ENCODE assay signal across 8 cellular contexts in genomic region chr2:60735496-60736250, GRCh38. TPM values are rescaled to one million over a fixed set of nuclear protein-coding genes. Genes with fewer than 3 reads are reported as not detected.
A peak's percentile ranks its signal among the peaks of the same experiment; 100 is the strongest.
DNase-seq lines count a peak whose midpoint lies in the region; ATAC-seq, FAIRE-seq and TF ChIP-seq lines count a peak whose summit lies in the region.

No MANE protein-coding gene starts in this region.

- POLR2A ChIA-PET in HEK293 (lab: Yijun Ruan, JAX), result interaction anchor here (1.0 to 1.7 kb wide), 3 partner anchors 9 to 147 kb away, joined by 3 to 13 read pairs (median 6); partner anchors contain the start of genes PAPOLG and REL

- H3K27me3 Mint-ChIP-seq in T-helper 17 cell (peaks cover 51% of the 10 kb centered on the region), nephron (ENCODE audit: low read depth) (peaks cover 58% of the 10 kb centered on the region)
- H3K27me3 Mint-ChIP-seq in effector memory CD8-positive, alpha-beta T cell, result peaks cover 22 to 65% of the 10 kb centered on the region in 2 donors

- TF ChIP-seq CTCF in HEK293 (tag by site-specific recombination; IDR thresholded peaks at IDR 0.05), result no peak
- no peak for TF ChIP-seq CTCF in nephron (IDR thresholded peaks at IDR 0.05; ENCODE audit: unreplicated experiment in 3 of 3)

- no peak overlapping the region for H3K27ac ChIP-seq in HEK293 (ENCODE audit: extremely low read depth, low read depth, low read length)

- peak overlapping the region; percentile 91 for H3K4me3 Mint-ChIP-seq in T-helper 17 cell
- H3K4me3 Mint-ChIP-seq in effector memory CD8-positive, alpha-beta T cell, result peak overlapping the region; percentile 81 to 92
- peak overlapping the region; percentile 83 to 86 (median 84) for H3K4me3 Mint-ChIP-seq in nephron

- no peak for DNase-seq in T-helper 17 cell
- DNase-seq in effector memory CD8-positive, alpha-beta T cell, result peak; percentile 11 to 27 (median 24)
- DNase-seq in activated effector memory CD4-positive, alpha-beta T cell treated with Interleukin-2 at 50 U/mL for 16 hours, result no peak
- no peak for DNase-seq in NCI-H446 (lab: John Stamatoyannopoulos, UW)
- DNase-seq in GM12891 (ENCODE audit: insufficient read length, low spot score), result no peak
- DNase-seq in HTR-8/SVneo (ENCODE audit: insufficient read length, low spot score), result no peak

- H3K36me3 ChIP-seq in HEK293 (ENCODE audit: control insufficient read depth in 2 of 2, insufficient read depth in 1 of 2, low read length in 2 of 2), result no peaks in the 10 kb centered on the region

- CTCF ChIA-PET in HEK293 (lab: Yijun Ruan, JAX), result interaction anchor here (1.2 kb wide), 1 partner anchor 28 kb away, joined by 4 read pairs; no protein-coding TSS in a partner anchor

- TF ChIP-seq POLR2A in GM12891 (IDR thresholded peaks at IDR 0.05; ENCODE audit: low read depth, low read length), result no peak

- H3K9me3 ChIP-seq in HEK293 (ENCODE audit: control insufficient read depth, insufficient read depth, low read depth, low read length), result no peaks in the 10 kb centered on the region
- H3K9me3 ChIP-seq in T-helper 17 cell (ENCODE audit: control insufficient read depth, low read length, poor library complexity, severe bottlenecking), result no peaks in the 10 kb centered on the region

- no peak for FAIRE-seq in GM12891 (lab: Jason Lieb, UNC)
- no peak for FAIRE-seq in HTR-8/SVneo (lab: Jason Lieb, UNC)

- H3K36me3 Mint-ChIP-seq in T-helper 17 cell (ENCODE audit: low read depth) (peaks cover 3% of the 10 kb centered on the region), nephron (ENCODE audit: low read depth) (no peaks in the 10 kb centered on the region)
- no peaks in the 10 kb centered on the region for H3K36me3 Mint-ChIP-seq in effector memory CD8-positive, alpha-beta T cell (ENCODE audit: insufficient read depth)

- H3K9me3 Mint-ChIP-seq in effector memory CD8-positive, alpha-beta T cell, result no peaks in the 10 kb centered on the region
- peaks cover 6% of the 10 kb centered on the region for H3K9me3 Mint-ChIP-seq in nephron

- H3K27ac Mint-ChIP-seq in T-helper 17 cell (no peak overlapping the region), nephron (no peak overlapping the region)
- peak overlapping the region in 1 of 2 donors; percentile 58 for H3K27ac Mint-ChIP-seq in effector memory CD8-positive, alpha-beta T cell

- H3K4me3 ChIP-seq in HEK293 (ENCODE audit: low read depth, low read length), result peak overlapping the region; percentile 44

- peak; percentile 59 for ATAC-seq in T-helper 17 cell
- ATAC-seq in effector memory CD8-positive, alpha-beta T cell (replicated peaks), result peak; percentile 77

- H3K4me1 ChIP-seq in HEK293 (ENCODE audit: control insufficient read depth, insufficient read depth, low read length), result no peaks in the 10 kb centered on the region

- peaks cover 4% of the 10 kb centered on the region for H3K4me1 Mint-ChIP-seq in T-helper 17 cell
- peaks cover 6 to 8% of the 10 kb centered on the region in 2 donors for H3K4me1 Mint-ChIP-seq in effector memory CD8-positive, alpha-beta T cell (ENCODE audit: low read depth in 2 of 2)
- peaks cover 5% of the 10 kb centered on the region for H3K4me1 Mint-ChIP-seq in nephron

TF ChIP-seq in HEK293, 187 proteins besides CTCF, POLR2A, EP300 and RAD21 (continues in another document):
- TF ChIP-seq ZFHX2 (tag by site-specific recombination; conservative IDR thresholded peaks at IDR 0.05) (peak; percentile 61; the same call in 1 of the 2 replicates), ZNF335 (tag by site-specific recombination; conservative IDR thresholded peaks at IDR 0.05) (peak; percentile 36; the same call in 1 of the 2 replicates), ZBTB17 (tag by site-specific recombination; IDR thresholded peaks at IDR 0.05) (0 out of 2 replicates have a peak, but pooled peaks have one; percentile 22), SP3 (tag by site-specific recombination; IDR thresholded peaks at IDR 0.05) (peak; percentile 30; the same call in 1 of the 2 replicates), ZNF292 (tag by site-specific recombination; IDR thresholded peaks at IDR 0.05; ENCODE audit: borderline replicate concordance, low read depth) (no peak), ZBTB6 (tag by site-specific recombination; IDR thresholded peaks at IDR 0.05) (no peak), ZNF175 (tag by site-specific recombination; IDR thresholded peaks at IDR 0.05) (no peak), ZNF138 (tag by site-specific recombination; IDR thresholded peaks at IDR 0.05; ENCODE audit: borderline replicate concordance) (no peak), ZBTB1 (tag by site-specific recombination; IDR thresholded peaks at IDR 0.05) (no peak), SCRT1 (tag by site-specific recombination; IDR thresholded peaks at IDR 0.05; ENCODE audit: borderline replicate concordance) (no peak), ZSCAN30 (tag by site-specific recombination; IDR thresholded peaks at IDR 0.05) (no peak), ZNF777 (tag by site-specific recombination; IDR thresholded peaks at IDR 0.05; ENCODE audit: borderline replicate concordance) (no peak), ZBTB7A (tag by site-specific recombination; IDR thresholded peaks at IDR 0.05; ENCODE audit: low read depth) (no peak), ZNF621 (tag by site-specific recombination; IDR thresholded peaks at IDR 0.05) (no peak), ZNF433 (tag by site-specific recombination; IDR thresholded peaks at IDR 0.05; ENCODE audit: low read depth) (no peak)

TF ChIP-seq in GM12891, 5 proteins besides CTCF, POLR2A, EP300 and RAD21:
- no peak for TF ChIP-seq POU2F2 (IDR thresholded peaks at IDR 0.05; ENCODE audit: low read depth, low read length)
- no peak for TF ChIP-seq PAX5 (IDR thresholded peaks at IDR 0.05; ENCODE audit: insufficient read depth, low read length, severe bottlenecking)
- TF ChIP-seq TAF1 (IDR thresholded peaks at IDR 0.05; ENCODE audit: low read depth, low read length), result no peak
- no peak for TF ChIP-seq SPI1 (IDR thresholded peaks at IDR 0.05; ENCODE audit: low read depth, low read length)
- no peak for TF ChIP-seq POLR2AphosphoS5 (IDR thresholded peaks at IDR 0.05; ENCODE audit: low read depth, low read length)

RNA-seq across cellular contexts. Expression of gene PAPOLG, which starts 20.4 kb away (rescaled TPM):
- 10 to 100 TPM; 18.1 to 19.1 TPM for total RNA-seq in T-helper 17 cell
- 3.0 TPM for polyA plus RNA-seq in GM12891 (2012; ENCODE audit: low read depth, missing spikeins)

Comparison
In these comparisons a context has a peak if more than half of its experiments do, and no peak if none do; other contexts are left out.
1. DNase-seq: peak in effector memory CD8-positive, alpha-beta T cell (3 of 3); none in T-helper 17 cell (0 of 3), activated effector memory CD4-positive, alpha-beta T cell treated with Interleukin-2 at 50 U/mL for 16 hours (single experiment), NCI-H446 (0 of 2), GM12891 (single experiment) and HTR-8/SVneo (single experiment).
2. Peak in every context shown above with its lines, with median percentiles within 50 percentile points of each other: H3K4me3 Mint-ChIP-seq.